8 cellular contexts compared by ENCODE assay signal in genomic region chr16:47460301-47460754, GRCh38. TPM values are rescaled to one million over a fixed set of nuclear protein-coding genes. Genes with fewer than 3 reads are reported as not detected.
DNase-seq lines count a peak whose midpoint lies in the region; ATAC-seq, FAIRE-seq and TF ChIP-seq lines count a peak whose summit lies in the region.

No MANE protein-coding gene starts in this region.

- peak overlapping the region; percentile 95 for H3K9ac ChIP-seq in astrocyte (ENCODE audit: low read length)

- H3K4me1 Mint-ChIP-seq in astrocyte (ENCODE audit: low read depth, unreplicated experiment), result peaks cover 13% of the 10 kb centered on the region

- in situ Hi-C loops in ACHN (cut with HindIII; ENCODE audit: low pct_ligation_motif_present, low pct_unique_long_range_greater_than_20kb, low sequenced_read_pairs) (no loop called here), HAP-1 (cut with MboI; ENCODE audit: low sequenced_read_pairs) (no loop called here)

- peak overlapping the region; percentile 93 for H2AFZ ChIP-seq in astrocyte (ENCODE audit: low read depth, low read length)

- no peaks in the 10 kb centered on the region for H3K9me3 Mint-ChIP-seq in astrocyte (ENCODE audit: unreplicated experiment)

- no peaks in the 10 kb centered on the region for H3K27me3 ChIP-seq in HAP-1 (ENCODE audit: low read depth)
- H3K27me3 ChIP-seq in astrocyte (ENCODE audit: insufficient read depth, low read length), result no peaks in the 10 kb centered on the region
- no peaks in the 10 kb centered on the region for H3K27me3 ChIP-seq in kidney epithelial cell (ENCODE audit: control insufficient read depth, insufficient read depth, low read length)
- no peaks in the 10 kb centered on the region for H3K27me3 ChIP-seq in thoracic aorta (replicated peaks; ENCODE audit: insufficient read depth)

- H4K20me1 ChIP-seq in astrocyte (ENCODE audit: insufficient read depth, low read length), result no peaks in the 10 kb centered on the region

- H3K4me3 ChIP-seq in HAP-1 (peak overlapping the region; percentile 84), astrocyte (ENCODE audit: insufficient read depth, low read depth, low read length) (peak overlapping the region; percentile 87), kidney epithelial cell (ENCODE audit: low read depth, low read length) (peak overlapping the region; percentile 76), thoracic aorta (peak overlapping the region; percentile 77)

- FAIRE-seq in astrocyte (lab: Jason Lieb, UNC), result no peak

- no peak for ATAC-seq in thoracic aorta (ENCODE audit: insufficient number of reproducible peaks, low FRiP score, low read depth)
- no peak for ATAC-seq in HG03457 (IDR thresholded peaks at IDR 0.05; ENCODE audit: unreplicated experiment)
- ATAC-seq in HG03460 (IDR thresholded peaks at IDR 0.05; ENCODE audit: unreplicated experiment), result no peak

- peak overlapping the region; percentile 99 for H3K4me2 ChIP-seq in astrocyte (ENCODE audit: low read length)

- peaks cover 14% of the 10 kb centered on the region for H3K36me3 ChIP-seq in HAP-1 (replicated peaks)
- peaks cover 6% of the 10 kb centered on the region for H3K36me3 ChIP-seq in astrocyte (ENCODE audit: insufficient read depth, low read length)
- H3K36me3 ChIP-seq in kidney epithelial cell (ENCODE audit: control insufficient read depth, insufficient read depth, low read length), result no peaks in the 10 kb centered on the region
- H3K36me3 ChIP-seq in thoracic aorta, result no peaks in the 10 kb centered on the region

- H3K27me3 Mint-ChIP-seq in astrocyte (ENCODE audit: low read depth, unreplicated experiment), result no peaks in the 10 kb centered on the region

- TF ChIP-seq CTCF in astrocyte (IDR thresholded peaks at IDR 0.05; ENCODE audit: insufficient read depth, low read depth, low read length) (no peak), kidney epithelial cell (IDR thresholded peaks at IDR 0.05; ENCODE audit: insufficient read depth, low read length, poor library complexity, severe bottlenecking) (no peak), thoracic aorta (IDR thresholded peaks at IDR 0.05) (no peak)

- peaks cover 1% of the 10 kb centered on the region for H3K36me3 Mint-ChIP-seq in astrocyte (ENCODE audit: low read depth, unreplicated experiment)

- H3K4me1 ChIP-seq in HAP-1, result peaks cover 29% of the 10 kb centered on the region
- H3K4me1 ChIP-seq in astrocyte (ENCODE audit: insufficient read depth, low read length), result peaks cover 12% of the 10 kb centered on the region
- H3K4me1 ChIP-seq in thoracic aorta (ENCODE audit: control insufficient read depth in 1 of 2, low read depth in 2 of 2), result peaks cover 26 to 47% of the 10 kb centered on the region in 2 donors

- peak overlapping the region; percentile 98 for H3K4me3 Mint-ChIP-seq in astrocyte (ENCODE audit: unreplicated experiment)

- H3K9me3 ChIP-seq in HAP-1 (no peaks in the 10 kb centered on the region), astrocyte (ENCODE audit: insufficient read depth, low read depth, low read length) (no peaks in the 10 kb centered on the region), thoracic aorta (no peaks in the 10 kb centered on the region)

- H3K79me2 ChIP-seq in astrocyte (ENCODE audit: insufficient read depth, low read length), result peaks cover 20% of the 10 kb centered on the region

- H3K27ac ChIP-seq in astrocyte (ENCODE audit: low read depth, low read length), result peak overlapping the region; percentile 98
- H3K27ac ChIP-seq in thoracic aorta, result peak overlapping the region; percentile 98 to 99

- DNase-seq in ACHN, result peak; percentile 48
- DNase-seq in HAP-1 (ENCODE audit: low spot score in 2 of 2), result no peak
- DNase-seq in astrocyte (ENCODE audit: low read depth), result peak; percentile 25
- DNase-seq in kidney epithelial cell (ENCODE audit: low read depth), result no peak
- no peak for DNase-seq in thoracic aorta (ENCODE audit: low spot score)
- DNase-seq in NCI-H187 (lab: John Stamatoyannopoulos, UW), result no peak

- peak overlapping the region; percentile 98 for H3K27ac Mint-ChIP-seq in astrocyte (ENCODE audit: unreplicated experiment)

RNA-seq across cellular contexts. Expression of gene ITFG1, which starts 0.5 kb away (rescaled TPM):
- total RNA-seq in astrocyte, result 52.7 and 58.9 TPM in 2 replicates
- 41.1 and 52.6 TPM in 2 replicates for total RNA-seq in kidney epithelial cell
- 10 to 100 TPM; 47.7 to 68.6 TPM for total RNA-seq in thoracic aorta

RNA-seq across cellular contexts. Expression of gene PHKB, which starts 0.8 kb away (rescaled TPM):
- total RNA-seq in astrocyte (39.8 and 49.6 TPM in 2 replicates), kidney epithelial cell (39.8 and 47.8 TPM in 2 replicates), thoracic aorta (10 to 100 TPM; 75.7 to 93.8 TPM)

Comparison
In these comparisons a context has a peak if more than half of its experiments do, and no peak if none do; other contexts are left out.
1. DNase-seq: peak in ACHN (single experiment) and astrocyte (single experiment); none in HAP-1 (0 of 2), kidney epithelial cell (single experiment), thoracic aorta (single experiment) and NCI-H187 (0 of 2).
2. Peak in every context shown above with its lines, with median percentiles within 50 percentile points of each other: H3K4me3 ChIP-seq.